ENCODE assay signal across 18 cellular contexts in the genomic region with DNA sequence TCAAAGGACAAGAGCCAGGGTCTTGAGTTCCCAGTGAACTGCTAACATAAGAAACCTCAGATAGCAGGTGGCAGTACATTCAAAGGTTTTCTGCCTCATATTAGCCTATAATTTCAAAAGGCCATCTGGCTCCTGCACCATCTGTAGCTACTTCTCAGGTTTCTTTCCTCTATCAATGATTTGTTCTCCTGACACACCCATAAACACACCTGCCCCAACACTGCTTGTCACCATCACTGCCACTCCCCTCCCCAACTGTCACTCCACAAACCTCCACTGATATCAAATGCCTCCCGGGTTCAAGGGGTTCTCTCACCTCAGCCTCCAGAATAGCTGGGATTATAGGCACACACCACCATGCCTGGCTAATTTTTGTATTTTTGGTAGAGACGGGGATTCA.
A peak's percentile ranks its signal among the peaks of the same experiment; 100 is the strongest.
DNase-seq lines count a peak whose midpoint lies in the region; TF ChIP-seq lines count a peak whose summit lies in the region.
"Had no signal": no experiment of that assay in that cellular context is flagged by ENCODE, and none has a peak within 500 bp of the region (broad histone marks: within the 10 kb centered on the region; RNA-seq: fewer than 3 reads in every experiment).

No MANE protein-coding gene starts in this region.

- no peaks in the 10 kb centered on the region for H3K27me3 Mint-ChIP-seq in nephron progenitor cell (ENCODE audit: low read depth, poor library complexity)
- H3K27me3 Mint-ChIP-seq in activated CD4-positive, alpha-beta memory T cell treated with anti-CD3 and anti-CD28 coated beads, Interleukin-2, amount 10 ng/mL, durations not matched to agents 7 days and 5 days = no peaks in the 10 kb centered on the region
- H3K27me3 Mint-ChIP-seq: activated CD8-positive, alpha-beta memory T cell treated with anti-CD3 and anti-CD28 coated beads, Interleukin-2, amount 10 ng/mL, durations not matched to agents 7 days and 5 days; stimulated activated memory B cell treated with anti-CD40 and anti-IgM and Interleukin-4, amounts not matched to agents 10 μg/mL and 1 μg/mL and 100 μg/mL, for 72 hours had no signal

- POLR2A ChIA-PET in RWPE1 (lab: Yijun Ruan, JAX; ENCODE audit: low non-redundant PET) = no interaction called here
- POLR2A ChIA-PET in activated CD4-positive, alpha-beta memory T cell treated with anti-CD3 and anti-CD28 coated beads, Interleukin-2, amount 10 ng/mL, durations not matched to agents 7 days and 5 days (lab: Charles Lee) = no interaction called here

- peak overlapping the region; percentile 81 for H3K27ac Mint-ChIP-seq in nephron progenitor cell
- no peak overlapping the region for H3K27ac Mint-ChIP-seq in activated CD4-positive, alpha-beta memory T cell treated with anti-CD3 and anti-CD28 coated beads, Interleukin-2, amount 10 ng/mL, durations not matched to agents 7 days and 5 days
- H3K27ac Mint-ChIP-seq: activated CD8-positive, alpha-beta memory T cell treated with anti-CD3 and anti-CD28 coated beads, Interleukin-2, amount 10 ng/mL, durations not matched to agents 7 days and 5 days; stimulated activated memory B cell treated with anti-CD40 and anti-IgM and Interleukin-4, amounts not matched to agents 10 μg/mL and 1 μg/mL and 100 μg/mL, for 72 hours had no signal

- H3K27ac ChIP-seq in RWPE1 = no peak overlapping the region
- H3K27ac ChIP-seq: cardiac muscle cell, left lung, neutrophil, PC-9 had no signal

- peak; percentile 4 to 44 for DNase-seq in NCI-H2081 (lab: John Stamatoyannopoulos, UW)
- no peak for DNase-seq in NCI-H2081 treated with DMSO at 0.1 percent for 48 hours (lab: John Stamatoyannopoulos, UW)
- DNase-seq in NCI-H2029 treated with DMSO at 0.1 percent for 48 hours (lab: John Stamatoyannopoulos, UW) = peak; percentile 38
- peak; percentile 95 for DNase-seq in NCI-H748 treated with DMSO at 0.1 percent for 48 hours (lab: John Stamatoyannopoulos, UW)
- DNase-seq in nephron progenitor cell = no peak
- no peak for DNase-seq in activated CD8-positive, alpha-beta memory T cell treated with anti-CD3 and anti-CD28 coated beads, Interleukin-2, amount 50 U/mL, for 4 hours
- DNase-seq in RWPE1 (ENCODE audit: low spot score) = no peak
- no peak for DNase-seq in activated CD4-positive, alpha-beta memory T cell treated with anti-CD3 and anti-CD28 coated beads, Interleukin-2, amount 10 ng/mL, durations not matched to agents 7 days and 5 days
- DNase-seq: activated CD8-positive, alpha-beta memory T cell treated with anti-CD3 and anti-CD28 coated beads, Interleukin-2, amount 10 ng/mL, durations not matched to agents 7 days and 5 days; C1 segment of cervical spinal cord; left lung; NCI-H2227 treated with DMSO at 0.1 percent for 48 hours; PC-9; retina; T-helper 9 cell had no signal

- no peak overlapping the region for H3K4me3 Mint-ChIP-seq in nephron progenitor cell
- no peak overlapping the region for H3K4me3 Mint-ChIP-seq in activated CD4-positive, alpha-beta memory T cell treated with anti-CD3 and anti-CD28 coated beads, Interleukin-2, amount 10 ng/mL, durations not matched to agents 7 days and 5 days
- H3K4me3 Mint-ChIP-seq: activated CD8-positive, alpha-beta memory T cell treated with anti-CD3 and anti-CD28 coated beads, Interleukin-2, amount 10 ng/mL, durations not matched to agents 7 days and 5 days; stimulated activated memory B cell treated with anti-CD40 and anti-IgM and Interleukin-4, amounts not matched to agents 10 μg/mL and 1 μg/mL and 100 μg/mL, for 72 hours had no signal

- TF ChIP-seq CTCF in nephron progenitor cell (IDR thresholded peaks at IDR 0.05) (no peak), RWPE1 (conservative IDR thresholded peaks at IDR 0.05; ENCODE audit: low read depth) (no peak)

- H3K36me3 Mint-ChIP-seq in nephron progenitor cell (ENCODE audit: low read depth) = peaks cover 5% of the 10 kb centered on the region
- H3K36me3 Mint-ChIP-seq in activated CD4-positive, alpha-beta memory T cell treated with anti-CD3 and anti-CD28 coated beads, Interleukin-2, amount 10 ng/mL, durations not matched to agents 7 days and 5 days (ENCODE audit: low read depth) = peaks cover 19% of the 10 kb centered on the region

- H3K9me3 Mint-ChIP-seq in nephron progenitor cell = no peaks in the 10 kb centered on the region
- no peaks in the 10 kb centered on the region for H3K9me3 Mint-ChIP-seq in activated CD4-positive, alpha-beta memory T cell treated with anti-CD3 and anti-CD28 coated beads, Interleukin-2, amount 10 ng/mL, durations not matched to agents 7 days and 5 days
- H3K9me3 Mint-ChIP-seq: stimulated activated memory B cell treated with anti-CD40 and anti-IgM and Interleukin-4, amounts not matched to agents 10 μg/mL and 1 μg/mL and 100 μg/mL, for 72 hours had no signal

- no peaks in the 10 kb centered on the region for H3K4me1 Mint-ChIP-seq in nephron progenitor cell
- no peaks in the 10 kb centered on the region for H3K4me1 Mint-ChIP-seq in activated CD4-positive, alpha-beta memory T cell treated with anti-CD3 and anti-CD28 coated beads, Interleukin-2, amount 10 ng/mL, durations not matched to agents 7 days and 5 days
- H3K4me1 Mint-ChIP-seq: activated CD8-positive, alpha-beta memory T cell treated with anti-CD3 and anti-CD28 coated beads, Interleukin-2, amount 10 ng/mL, durations not matched to agents 7 days and 5 days; stimulated activated memory B cell treated with anti-CD40 and anti-IgM and Interleukin-4, amounts not matched to agents 10 μg/mL and 1 μg/mL and 100 μg/mL, for 72 hours had no signal

- CTCF ChIA-PET in RWPE1 (lab: Yijun Ruan, JAX) = interaction anchor here (0.6 kb wide), 1 partner anchor 45 kb away, joined by 3 read pairs; no protein-coding TSS in a partner anchor
- CTCF ChIA-PET in activated CD4-positive, alpha-beta memory T cell treated with anti-CD3 and anti-CD28 coated beads, Interleukin-2, amount 10 ng/mL, durations not matched to agents 7 days and 5 days (lab: Charles Lee) = no interaction called here

Comparison
In these comparisons a context has a peak if more than half of its experiments do, and no peak if none do; other contexts are left out.
1. DNase-seq: peak in NCI-H2081 (2 of 2), NCI-H2029 treated with DMSO at 0.1 percent for 48 hours (single experiment) and NCI-H748 treated with DMSO at 0.1 percent for 48 hours (single experiment); none in NCI-H2081 treated with DMSO at 0.1 percent for 48 hours (single experiment), nephron progenitor cell (single experiment), activated CD8-positive, alpha-beta memory T cell treated with anti-CD3 and anti-CD28 coated beads, Interleukin-2, amount 50 U/mL, for 4 hours (single experiment), RWPE1 (single experiment) and activated CD4-positive, alpha-beta memory T cell treated with anti-CD3 and anti-CD28 coated beads, Interleukin-2, amount 10 ng/mL, durations not matched to agents 7 days and 5 days (single experiment).